Comparison of ENCODE assay signal across 8 cellular contexts in the genomic region with DNA sequence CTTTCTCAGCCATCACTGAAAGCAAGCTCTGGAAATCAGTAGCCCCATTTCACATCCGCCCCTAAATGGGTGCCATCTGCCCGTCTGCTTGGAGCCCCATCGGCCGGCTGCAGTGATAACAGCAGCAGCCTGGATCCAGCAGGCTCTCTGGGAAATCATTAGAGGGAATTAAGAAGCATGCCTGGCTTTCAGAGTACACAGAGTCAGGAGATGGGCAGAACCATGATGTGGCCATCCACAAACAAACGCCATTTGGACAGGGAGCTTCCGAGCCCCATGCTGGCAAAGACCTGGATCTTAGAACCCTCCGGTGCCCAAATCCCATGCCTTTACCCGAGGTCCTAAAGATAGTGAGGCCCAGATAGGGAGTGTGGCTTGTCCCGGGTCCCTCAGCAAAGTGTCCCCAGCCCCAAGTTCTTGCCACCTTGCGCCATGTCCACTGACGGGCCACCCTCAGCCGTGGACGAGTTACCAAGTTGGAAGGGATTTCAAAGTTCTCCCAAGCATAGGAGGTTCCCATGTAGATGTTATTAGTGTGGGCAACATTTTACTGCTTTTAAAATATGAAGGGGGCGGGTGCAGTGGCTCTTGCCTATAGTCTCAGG. TPM values are rescaled to one million over a fixed set of nuclear protein-coding genes. Genes with fewer than 3 reads are reported as not detected.
DNase-seq lines count a peak whose midpoint lies in the region; ATAC-seq and TF ChIP-seq lines count a peak whose summit lies in the region.

No MANE protein-coding gene starts in this region.

- no peak for TF ChIP-seq CTCF in fibroblast of villous mesenchyme (IDR thresholded peaks at IDR 0.05; ENCODE audit: insufficient read depth, low read depth, low read length)

- H3K4me3 ChIP-seq in fibroblast of villous mesenchyme (ENCODE audit: low read depth, low read length) = peak overlapping the region; percentile 75

- ATAC-seq in GM18867 (IDR thresholded peaks at IDR 0.05; ENCODE audit: unreplicated experiment) = peak; percentile 11
- no peak for ATAC-seq in HG03097 (IDR thresholded peaks at IDR 0.05; ENCODE audit: low FRiP score, unreplicated experiment)

- DNase-seq in SK-N-DZ (ENCODE audit: low spot score) = peak; percentile 14
- DNase-seq in fibroblast of villous mesenchyme (ENCODE audit: low read depth) = no peak
- peak; percentile 35 for DNase-seq in retina
- no peak for DNase-seq in epidermal melanocyte (ENCODE audit: insufficient read length, low spot score)
- DNase-seq in stimulated activated naive CD4-positive, alpha-beta T cell (lab: John Stamatoyannopoulos, UW) = no peak
- DNase-seq in iPS-NIHi11 (ENCODE audit: low spot score) = no peak

RNA-seq across cellular contexts. Expression of a gene that starts 1.0 kb away (rescaled TPM):
- 0.60 and 0.96 TPM in 2 replicates for polyA plus RNA-seq in SK-N-DZ (2014; cell fraction: cytosol; rRNA removed)
- 0.37 TPM in 1 of 2 replicates, not detected in the other for polyA plus RNA-seq in SK-N-DZ (2014; cell fraction: nucleus; rRNA removed)
- total RNA-seq in fibroblast of villous mesenchyme = 45.7 and 96.7 TPM in 2 replicates

Comparison
In these comparisons a context has a peak if more than half of its experiments do, and no peak if none do; other contexts are left out.
1. DNase-seq: peak in SK-N-DZ (single experiment) and retina (single experiment); none in fibroblast of villous mesenchyme (single experiment), epidermal melanocyte (single experiment), stimulated activated naive CD4-positive, alpha-beta T cell (0 of 6) and iPS-NIHi11 (single experiment).